In the genomic region with DNA sequence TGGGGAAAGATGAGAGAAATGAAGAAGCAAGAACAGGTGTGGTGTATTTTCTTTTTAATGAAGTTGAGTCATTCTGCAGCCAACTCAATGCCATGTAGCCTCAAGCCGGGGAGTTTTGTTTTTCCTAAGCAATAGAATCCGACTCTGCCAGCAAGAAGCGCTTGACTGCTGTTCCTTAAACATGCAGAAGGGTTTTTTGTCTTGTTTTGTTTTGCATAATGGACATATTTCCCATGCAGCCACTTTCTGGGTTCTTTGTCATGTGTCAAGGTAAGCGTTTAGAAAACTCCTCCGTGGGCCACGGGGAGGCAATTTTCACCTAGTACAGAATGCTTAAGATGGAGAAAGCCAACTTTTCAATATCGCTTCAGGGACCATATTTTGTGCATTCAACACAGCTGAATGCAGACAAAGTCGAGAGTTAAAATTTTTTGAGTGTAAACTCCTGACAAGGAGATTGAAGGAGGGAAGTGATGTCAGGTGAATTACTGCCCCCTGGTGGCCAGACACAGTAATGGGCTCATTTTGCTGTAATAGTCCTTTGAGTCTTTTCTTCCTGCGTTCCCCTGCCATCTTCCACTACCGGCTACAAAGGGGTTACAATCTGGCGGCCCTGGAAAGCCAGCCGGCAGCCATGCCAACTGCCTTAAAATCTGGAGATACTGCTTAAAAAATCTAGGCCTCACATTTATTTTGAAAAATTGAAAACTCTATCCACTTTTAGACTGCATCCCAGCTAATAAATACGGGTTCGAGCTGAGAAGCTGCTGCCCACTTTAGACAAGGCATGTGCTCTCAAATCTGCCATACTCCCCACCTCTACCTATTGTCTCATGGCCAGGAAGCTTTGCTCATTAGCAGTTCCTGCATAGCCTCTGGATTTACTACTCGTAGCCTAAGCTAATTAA, we compare ENCODE assay signal across 8 cellular contexts. TPM values are rescaled to one million over a fixed set of nuclear protein-coding genes. Genes with fewer than 3 reads are reported as not detected.
A peak's percentile ranks its signal among the peaks of the same experiment; 100 is the strongest.
DNase-seq lines count a peak whose midpoint lies in the region; ATAC-seq, FAIRE-seq and TF ChIP-seq lines count a peak whose summit lies in the region.

No MANE protein-coding gene starts in this region.

- H3K4me3 ChIP-seq in brain microvascular endothelial cell (ENCODE audit: low read depth, low read length): no peak overlapping the region

- peak; percentile 90 for TF ChIP-seq CTCF in brain microvascular endothelial cell (IDR thresholded peaks at IDR 0.05; ENCODE audit: low read depth, low read length, missing control alignments)

- in situ Hi-C loops in brain microvascular endothelial cell (cut with HindIII; ENCODE audit: low pct_ligation_motif_present, low sequenced_read_pairs): no loop called here

- H3K27ac ChIP-seq in brain microvascular endothelial cell: no peak overlapping the region

- no peaks in the 10 kb centered on the region for H3K27me3 ChIP-seq in brain microvascular endothelial cell (replicated peaks)

- ATAC-seq in esophagus mucosa: no peak

- peak; percentile 63 for DNase-seq in AG08396 (ENCODE audit: low spot score)
- peak; percentile 41 for DNase-seq in GM19239 (ENCODE audit: insufficient read length, low spot score)
- peak; percentile 73 for DNase-seq in NCI-H1694 treated with DMSO at 0.1 percent for 48 hours (lab: John Stamatoyannopoulos, UW)
- peak; percentile 53 for DNase-seq in UCSD-AML1 (lab: John Stamatoyannopoulos, UW; ENCODE audit: unreplicated experiment)
- peak; percentile 68 for DNase-seq in brain microvascular endothelial cell
- peak; percentile 87 for DNase-seq in islet precursor cell
- DNase-seq in stimulated activated CD4-positive, alpha-beta T cell treated with anti-CD3 and anti-CD28 coated beads, Interleukin-15, amount 100 ng/mL, for 48 hours (ENCODE audit: low read depth in 2 of 2): peak; percentile 50 to 67

- FAIRE-seq in GM19239 (lab: Jason Lieb, UNC): peak; percentile 83

- H3K36me3 ChIP-seq in brain microvascular endothelial cell (replicated peaks): peaks cover under 1% of the 10 kb centered on the region

RNA-seq across cellular contexts. Expression of a gene that starts 3.2 kb away (rescaled TPM):
- 1.1 TPM for total RNA-seq in esophagus mucosa

RNA-seq across cellular contexts. Expression of a gene that starts 49.1 kb away (rescaled TPM):
- total RNA-seq in esophagus mucosa: 25.7 TPM

RNA-seq across cellular contexts. Expression of a gene that starts 50.5 kb away (rescaled TPM):
- 51.2 TPM for total RNA-seq in esophagus mucosa
